In genomic region chrX:55161581-55161980, GRCh38 we compare ENCODE assay signal across 8 cellular contexts. TPM values are rescaled to one million over a fixed set of nuclear protein-coding genes. Genes with fewer than 3 reads are reported as not detected.
DNase-seq lines count a peak whose midpoint lies in the region; ATAC-seq, FAIRE-seq and TF ChIP-seq lines count a peak whose summit lies in the region.

No MANE protein-coding gene starts in this region.

- no peaks in the 10 kb centered on the region for H4K20me1 ChIP-seq in MM.1S (ENCODE audit: insufficient read depth, low read length)

- H3K36me3 ChIP-seq in MM.1S (replicated peaks; ENCODE audit: insufficient read depth, low read length) (no peaks in the 10 kb centered on the region), bronchial epithelial cell (ENCODE audit: control insufficient read depth, insufficient read depth, low read length) (no peaks in the 10 kb centered on the region), right lobe of liver (no peaks in the 10 kb centered on the region), tibial nerve (no peaks in the 10 kb centered on the region)

- H3K9me2 ChIP-seq in MM.1S (replicated peaks; ENCODE audit: insufficient read depth, low read length) = no peaks in the 10 kb centered on the region

- peaks cover 17% of the 10 kb centered on the region for H3K4me1 Mint-ChIP-seq in CD4-positive, alpha-beta T cell (ENCODE audit: low read depth)

- WGBS in right lobe of liver (ENCODE audit: insufficient coverage, low coverage, low lambda C conversion rate, missing lambda C conversion rate) = 43% methylated on average over 4 of the region's 12 CpGs
- WGBS in tibial nerve, 2 donors = 13 to 38% methylated on average over 9 to 12 of the region's 12 CpGs

- TF ChIP-seq EP300 in tibial nerve (IDR thresholded peaks at IDR 0.05) = no peak

- no peak for TF ChIP-seq POLR2A in right lobe of liver (IDR thresholded peaks at IDR 0.05)
- TF ChIP-seq POLR2A in tibial nerve (IDR thresholded peaks at IDR 0.05) = no peak

- peak overlapping the region; percentile 88 for H3K27ac Mint-ChIP-seq in CD4-positive, alpha-beta T cell

- H3K4me3 Mint-ChIP-seq in CD4-positive, alpha-beta T cell = peak overlapping the region; percentile 90

- no peak for TF ChIP-seq CTCF in CD4-positive, alpha-beta T cell (IDR thresholded peaks at IDR 0.05)
- TF ChIP-seq CTCF in MM.1S (IDR thresholded peaks at IDR 0.05; ENCODE audit: low read length) (no peak), bronchial epithelial cell (IDR thresholded peaks at IDR 0.05; ENCODE audit: insufficient read depth, low read length, severe bottlenecking) (no peak), right lobe of liver (IDR thresholded peaks at IDR 0.05) (no peak), tibial nerve (IDR thresholded peaks at IDR 0.05) (no peak), GM13976 (IDR thresholded peaks at IDR 0.05; ENCODE audit: borderline replicate concordance, control extremely low read depth, extremely low read depth, insufficient read depth, missing control alignments) (no peak)

- H3K79me2 ChIP-seq in MM.1S (ENCODE audit: low read length) = no peaks in the 10 kb centered on the region

- H3K27ac ChIP-seq in CD4-positive, alpha-beta T cell (ENCODE audit: low read depth, low read length) = peak overlapping the region; percentile 79
- H3K27ac ChIP-seq in MM.1S (ENCODE audit: low read length) (peak overlapping the region; percentile 95; the same call in 1 of the 2 replicates), right lobe of liver (peak overlapping the region; percentile 70 to 75 (median 74)), tibial nerve (peak overlapping the region; percentile 78 to 93 (median 88))

- no peaks in the 10 kb centered on the region for H3K4me1 ChIP-seq in MM.1S (ENCODE audit: low read length)
- no peaks in the 10 kb centered on the region for H3K4me1 ChIP-seq in right lobe of liver
- peaks cover 0 to 7% (median 0%) of the 10 kb centered on the region in 4 donors for H3K4me1 ChIP-seq in tibial nerve

- H3K4me3 ChIP-seq in MM.1S (ENCODE audit: low read length) = peak overlapping the region; percentile 72
- H3K4me3 ChIP-seq in bronchial epithelial cell (ENCODE audit: low read depth, low read length) = peak overlapping the region; percentile 64
- peak overlapping the region; percentile 43 to 56 (median 47) for H3K4me3 ChIP-seq in right lobe of liver
- peak overlapping the region; percentile 41 to 63 (median 52) for H3K4me3 ChIP-seq in tibial nerve

- CTCF ChIA-PET in CD4-positive, alpha-beta T cell (lab: Charles Lee) = interaction anchor here (0.7 to 1.5 kb wide), 4 partner anchors 40 to 1120 kb away, joined by 3 read pairs; partner anchors contain the start of gene APEX2

- no peaks in the 10 kb centered on the region for H3K9me3 ChIP-seq in CD4-positive, alpha-beta T cell (ENCODE audit: control insufficient read depth, low read length)
- H3K9me3 ChIP-seq in MM.1S (replicated peaks; ENCODE audit: insufficient read depth, low read length) (no peaks in the 10 kb centered on the region), right lobe of liver (no peaks in the 10 kb centered on the region), tibial nerve (no peaks in the 10 kb centered on the region)

- no peak for FAIRE-seq in bronchial epithelial cell (lab: Jason Lieb, UNC)

- no peaks in the 10 kb centered on the region for H3F3A ChIP-seq in MM.1S (ENCODE audit: insufficient read depth, low read length)

- peak overlapping the region; percentile 73; the same call in 1 of the 2 replicates for H3K9ac ChIP-seq in MM.1S (ENCODE audit: low read length)

- H3K27me3 ChIP-seq in CD4-positive, alpha-beta T cell (ENCODE audit: control insufficient read depth, insufficient read depth, low read length) = no peaks in the 10 kb centered on the region
- no peaks in the 10 kb centered on the region for H3K27me3 ChIP-seq in MM.1S (replicated peaks; ENCODE audit: insufficient read depth, low read length)
- H3K27me3 ChIP-seq in bronchial epithelial cell (ENCODE audit: control insufficient read depth, insufficient read depth, low read length) = no peaks in the 10 kb centered on the region
- H3K27me3 ChIP-seq in right lobe of liver = no peaks in the 10 kb centered on the region
- no peaks in the 10 kb centered on the region for H3K27me3 ChIP-seq in tibial nerve

- H3K4me2 ChIP-seq in MM.1S (ENCODE audit: low read depth, low read length) = peak overlapping the region; percentile 74

- intact Hi-C loops in CD4-positive, alpha-beta T cell (cut with DNase I, micrococcal nuclease) = loop anchor here (1.0 to 10.0 kb wide), 13 partner anchors 104 to 1934 kb away; partner anchors contain the start of genes APEX2 (in 1 of the 2), GNL3L (in 1 of the 2), HUWE1 (in 1 of the 2) and KDM5C (in 1 of the 2)
- intact Hi-C loops in right lobe of liver (cut with DNase I) = no loop called here

- H3K36me3 Mint-ChIP-seq in CD4-positive, alpha-beta T cell (ENCODE audit: low read depth) = peaks cover 9% of the 10 kb centered on the region

- no peaks in the 10 kb centered on the region for H3K9me3 Mint-ChIP-seq in CD4-positive, alpha-beta T cell

- POLR2A ChIA-PET in CD4-positive, alpha-beta T cell (lab: Charles Lee) = interaction anchor here (0.6 to 2.4 kb wide), 6 partner anchors 104 to 522 kb away, joined by 3 to 7 read pairs (median 4); partner anchors contain the start of genes APEX2 and MAGEH1

- no peaks in the 10 kb centered on the region for H3K27me3 Mint-ChIP-seq in CD4-positive, alpha-beta T cell

- no peak for DNase-seq in CD4-positive, alpha-beta T cell
- DNase-seq in MM.1S (no peak), bronchial epithelial cell (ENCODE audit: low read depth) (no peak), right lobe of liver (no peak), tibial nerve (ENCODE audit: low spot score in 2 of 2) (no peak), dedifferentiated amniotic fluid mesenchymal stem cell (ENCODE audit: extremely low spot score) (no peak), GM13976 (ENCODE audit: low spot score) (no peak)
- no peak for DNase-seq in activated CD4-positive, CD25-positive, alpha-beta regulatory T cell treated with anti-CD3 and anti-CD28 coated beads, Interleukin-2, amount 50 U/mL, for 72 hours

- H2AFZ ChIP-seq in MM.1S (ENCODE audit: low read length) = peak overlapping the region; percentile 77

- in situ Hi-C loops in GM13976 (cut with MboI; ENCODE audit: low sequenced_read_pairs, unreplicated experiment) = no loop called here

- no peak for ATAC-seq in CD4-positive, alpha-beta T cell (ENCODE audit: poor library complexity)
- peak in 1 of 4 donors; percentile 1 for ATAC-seq in right lobe of liver

RNA-seq across cellular contexts. Expression of gene PAGE5, which starts 58.6 kb away (rescaled TPM):
- total RNA-seq in CD4-positive, alpha-beta T cell = not detected
- total RNA-seq in bronchial epithelial cell (not detected in 2 replicates), right lobe of liver (under 1 TPM in 1 of 6 experiments, not detected in 5; 0.46 TPM), tibial nerve (not detected)

Comparison
In these comparisons a context has a peak if more than half of its experiments do, and no peak if none do; other contexts are left out.
1. intact Hi-C loops: an anchor here in CD4-positive, alpha-beta T cell (1.0 to 10.0 kb wide); none called in right lobe of liver.